ENCODE assay signal across 1 cellular context in the genomic region with DNA sequence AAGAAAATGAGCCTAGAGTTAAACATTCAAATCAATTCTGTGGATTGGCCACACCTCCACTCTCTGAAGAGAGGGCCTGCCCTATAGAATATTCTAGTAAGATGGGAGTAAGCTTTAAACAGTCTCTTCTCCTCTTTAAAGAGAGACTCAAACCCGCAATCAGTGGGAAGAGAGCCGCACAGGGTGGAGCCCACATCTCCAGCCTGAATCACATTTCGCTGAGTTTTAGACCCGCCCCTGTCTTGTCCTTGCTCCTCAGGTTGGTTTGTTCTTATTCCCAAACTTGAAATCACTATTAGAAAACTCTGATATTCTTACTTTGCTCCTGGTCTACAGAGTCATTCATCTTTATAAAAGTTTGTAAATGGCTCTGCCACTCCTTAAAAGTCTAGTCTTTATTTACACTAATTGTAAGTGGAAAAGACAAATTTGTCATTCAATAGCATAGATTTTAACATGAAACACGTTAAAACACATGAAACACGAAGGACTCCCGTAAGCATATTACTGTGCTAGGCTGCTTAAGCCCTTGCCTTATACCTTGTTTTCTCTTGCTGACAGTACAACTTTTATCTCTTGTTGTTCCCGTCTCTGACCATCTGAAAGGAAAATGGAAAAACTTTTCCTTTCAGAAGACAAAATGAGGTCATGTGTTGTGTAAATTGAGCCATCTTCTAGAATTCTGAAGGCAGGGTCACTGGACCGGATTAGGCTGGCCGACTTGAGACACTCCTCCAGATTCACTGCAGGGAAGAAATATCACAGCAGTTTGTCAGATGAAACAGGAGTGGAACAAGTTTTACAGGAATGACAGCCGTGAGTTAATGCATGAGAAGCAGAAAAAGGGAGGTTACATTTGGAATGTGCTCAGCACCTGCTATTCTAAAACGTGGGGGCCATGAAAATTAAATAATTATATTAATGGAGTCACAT.
TF ChIP-seq lines count a peak whose summit lies in the region.

No MANE protein-coding gene starts in this region.

TF ChIP-seq in H1, 55 proteins besides CTCF, POLR2A, EP300 and RAD21:
- no peak for TF ChIP-seq SP1 (IDR thresholded peaks at IDR 0.05; ENCODE audit: low read depth, low read length)
- TF ChIP-seq TBP (IDR thresholded peaks at IDR 0.05; ENCODE audit: low read depth, low read length) = no peak
- TF ChIP-seq SIRT6 (IDR thresholded peaks at IDR 0.05; ENCODE audit: low read length) = no peak
- TF ChIP-seq TAF7 (optimal IDR thresholded peaks at IDR 0.05; ENCODE audit: borderline replicate concordance, low read depth, low read length) = no peak
- no peak for TF ChIP-seq NRF1 (IDR thresholded peaks at IDR 0.05; ENCODE audit: low read depth, low read length)
- TF ChIP-seq EZH2 (IDR thresholded peaks at IDR 0.05; ENCODE audit: low read depth, low read length, severe bottlenecking) = no peak
- no peak for TF ChIP-seq YY1 (IDR thresholded peaks at IDR 0.05; ENCODE audit: low read depth, low read length)
